21 cellular contexts compared by ENCODE assay signal in the genomic region with DNA sequence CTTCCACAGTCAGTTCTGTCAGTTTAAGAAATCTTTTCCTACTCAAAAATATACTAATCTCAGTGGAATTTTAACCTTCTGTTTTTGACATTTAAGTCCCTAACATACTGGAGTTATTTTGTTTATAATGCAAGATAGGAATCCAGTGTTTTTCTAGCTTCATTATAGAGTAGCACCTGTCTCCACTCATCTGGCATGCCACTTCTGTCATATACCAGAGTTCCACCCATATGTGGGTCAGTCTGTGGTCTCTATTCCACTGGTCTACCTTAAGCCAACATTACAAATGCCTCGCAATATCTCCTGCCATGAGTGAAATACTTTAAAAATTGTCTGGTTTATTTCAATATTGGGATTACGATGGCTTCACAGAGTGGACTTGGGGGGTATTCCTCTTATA.
"Had no signal": no experiment of that assay in that cellular context is flagged by ENCODE, and none has a peak within 500 bp of the region (broad histone marks: within the 10 kb centered on the region; RNA-seq: fewer than 3 reads in every experiment).

No MANE protein-coding gene starts in this region.

- H3K27ac ChIP-seq: KMS-11, RWPE1 had no signal

- DNase-seq: IMR-90, Kasumi-1, MV-4-11, NCI-H1048, NCI-H1105, NCI-H1417, NCI-H1436 treated with DMSO at 0.1 percent for 48 hours, NCI-H1694, NCI-H1930, NCI-H2081, NCI-H2107, NCI-H2227 treated with DMSO at 0.1 percent for 48 hours, NCI-H524 treated with DMSO at 0.1 percent for 48 hours, NCI-H69, NCI-H774, SHP77 had no signal

- ATAC-seq: HepG2, Panc1, SK-N-SH treated with all-trans-retinoic acid at 6 μM for 48 hours had no signal
